Comparison of ENCODE assay signal across 17 cellular contexts in the genomic region with DNA sequence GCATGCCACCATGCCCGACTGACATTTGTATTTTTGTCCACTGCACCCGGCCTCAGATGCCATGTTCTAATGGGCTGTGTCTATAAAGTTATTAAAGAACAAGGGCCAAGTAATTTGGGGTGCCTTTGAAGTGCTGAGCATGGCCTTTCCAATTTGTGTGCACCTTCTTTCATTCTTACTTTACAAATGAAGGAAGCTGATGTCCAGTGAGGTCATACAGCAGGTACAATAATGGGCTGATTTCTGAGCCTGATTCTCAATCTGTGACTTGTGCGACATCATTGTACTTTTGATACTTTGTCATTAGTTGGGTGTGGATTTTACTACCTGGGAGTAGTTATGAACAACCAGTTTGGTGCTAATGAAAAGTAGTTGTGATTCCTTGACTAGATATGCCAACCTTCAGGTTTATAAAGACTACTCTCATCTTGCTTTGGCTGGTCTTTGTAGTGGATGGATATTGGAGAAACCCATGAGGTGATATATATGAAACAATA.
DNase-seq lines count a peak whose midpoint lies in the region; ATAC-seq lines count a peak whose summit lies in the region.
"Had no signal": no experiment of that assay in that cellular context is flagged by ENCODE, and none has a peak within 500 bp of the region (broad histone marks: within the 10 kb centered on the region; RNA-seq: fewer than 3 reads in every experiment).

No MANE protein-coding gene starts in this region.

- peak overlapping the region; percentile 82 for H3K27ac Mint-ChIP-seq in activated CD4-positive, alpha-beta T cell treated with anti-CD3 and anti-CD28 coated beads, Interleukin-2, amount 10 ng/mL, durations not matched to agents 7 days and 5 days
- peak overlapping the region; percentile 69 for H3K27ac Mint-ChIP-seq in activated T-helper 1 cell treated with anti-CD3 and anti-CD28 coated beads, Interleukin-12 subunit alpha, Interleukin-12 subunit beta, Interleukin-2, Interleukin-4 antibody, amounts not matched to agents 30 ng/mL and 10 ng/mL and 1 ng/mL, durations not matched to agents 14 hours and 24 hours and 36 hours
- H3K27ac Mint-ChIP-seq in naive thymus-derived CD8-positive, alpha-beta T cell, result peak overlapping the region; percentile 71 to 95 (median 86)
- H3K27ac Mint-ChIP-seq: neural progenitor cell had no signal

- peak overlapping the region; percentile 55 for H3K4me3 Mint-ChIP-seq in activated CD4-positive, alpha-beta T cell treated with anti-CD3 and anti-CD28 coated beads, Interleukin-2, amount 10 ng/mL, durations not matched to agents 7 days and 5 days
- peak overlapping the region; percentile 6 for H3K4me3 Mint-ChIP-seq in activated T-helper 1 cell treated with anti-CD3 and anti-CD28 coated beads, Interleukin-12 subunit alpha, Interleukin-12 subunit beta, Interleukin-2, Interleukin-4 antibody, amounts not matched to agents 30 ng/mL and 10 ng/mL and 1 ng/mL, durations not matched to agents 14 hours and 24 hours and 36 hours
- peak overlapping the region in 9 of 10 donors; percentile 54 to 80 (median 76) for H3K4me3 Mint-ChIP-seq in naive thymus-derived CD8-positive, alpha-beta T cell
- H3K4me3 Mint-ChIP-seq: neural progenitor cell had no signal

- ATAC-seq in GM21576 (IDR thresholded peaks at IDR 0.05; ENCODE audit: unreplicated experiment), result peak; percentile 8
- no peak for ATAC-seq in naive thymus-derived CD8-positive, alpha-beta T cell
- ATAC-seq in HG03025 (IDR thresholded peaks at IDR 0.05; ENCODE audit: low FRiP score, unreplicated experiment), result no peak
- no peak for ATAC-seq in HG03175 (IDR thresholded peaks at IDR 0.05; ENCODE audit: unreplicated experiment)
- ATAC-seq: A549 had no signal

- DNase-seq in activated CD4-positive, alpha-beta T cell treated with anti-CD3 and anti-CD28 coated beads, Interleukin-2, amount 10 ng/mL, durations not matched to agents 7 days and 5 days, result no peak
- no peak for DNase-seq in activated CD4-positive, alpha-beta T cell treated with anti-CD3 and anti-CD28 coated beads for 4 hours
- no peak for DNase-seq in activated T-helper 1 cell treated with anti-CD3 and anti-CD28 coated beads, Interleukin-12 subunit alpha, Interleukin-12 subunit beta, Interleukin-2, Interleukin-4 antibody, amounts not matched to agents 30 ng/mL and 10 ng/mL and 1 ng/mL, durations not matched to agents 14 hours and 24 hours and 36 hours (ENCODE audit: low spot score)
- no peak for DNase-seq in naive thymus-derived CD8-positive, alpha-beta T cell
- no peak for DNase-seq in DMS53 (lab: John Stamatoyannopoulos, UW)
- DNase-seq: activated CD8-positive, alpha-beta memory T cell treated with anti-CD3 and anti-CD28 coated beads, Interleukin-2, amount 50 U/mL, for 48 hours; effector memory CD4-positive, alpha-beta T cell; H7; hippocampal formation; mesenchymal stem cell; NCI-H1930; NCI-H510A had no signal

- CTCF ChIA-PET in activated CD4-positive, alpha-beta T cell treated with anti-CD3 and anti-CD28 coated beads, Interleukin-2, amount 10 ng/mL, durations not matched to agents 7 days and 5 days (lab: Charles Lee), result interaction anchor here (0.8 to 1.0 kb wide), 2 partner anchors 10 to 443 kb away, joined by 3 to 4 read pairs; no protein-coding TSS in a partner anchor

- H3K9me3 Mint-ChIP-seq in activated CD4-positive, alpha-beta T cell treated with anti-CD3 and anti-CD28 coated beads, Interleukin-2, amount 10 ng/mL, durations not matched to agents 7 days and 5 days, result no peaks in the 10 kb centered on the region
- H3K9me3 Mint-ChIP-seq in activated T-helper 1 cell treated with anti-CD3 and anti-CD28 coated beads, Interleukin-12 subunit alpha, Interleukin-12 subunit beta, Interleukin-2, Interleukin-4 antibody, amounts not matched to agents 30 ng/mL and 10 ng/mL and 1 ng/mL, durations not matched to agents 14 hours and 24 hours and 36 hours, result no peaks in the 10 kb centered on the region
- no peaks in the 10 kb centered on the region for H3K9me3 Mint-ChIP-seq in naive thymus-derived CD8-positive, alpha-beta T cell
- H3K9me3 Mint-ChIP-seq: neural progenitor cell had no signal

- H3K36me3 Mint-ChIP-seq in activated CD4-positive, alpha-beta T cell treated with anti-CD3 and anti-CD28 coated beads, Interleukin-2, amount 10 ng/mL, durations not matched to agents 7 days and 5 days (ENCODE audit: low read depth), result peaks cover 15% of the 10 kb centered on the region
- H3K36me3 Mint-ChIP-seq in activated T-helper 1 cell treated with anti-CD3 and anti-CD28 coated beads, Interleukin-12 subunit alpha, Interleukin-12 subunit beta, Interleukin-2, Interleukin-4 antibody, amounts not matched to agents 30 ng/mL and 10 ng/mL and 1 ng/mL, durations not matched to agents 14 hours and 24 hours and 36 hours (ENCODE audit: low read depth), result peaks cover 15% of the 10 kb centered on the region
- no peaks in the 10 kb centered on the region for H3K36me3 Mint-ChIP-seq in naive thymus-derived CD8-positive, alpha-beta T cell

- intact Hi-C loops in activated T-helper 1 cell treated with anti-CD3 and anti-CD28 coated beads, Interleukin-12 subunit alpha, Interleukin-12 subunit beta, Interleukin-2, Interleukin-4 antibody, amounts not matched to agents 30 ng/mL and 10 ng/mL and 1 ng/mL, durations not matched to agents 14 hours and 24 hours and 36 hours (cut with micrococcal nuclease), result loop anchor here (2.0 kb wide), 1 partner anchor 15 kb away; no protein-coding TSS in a partner anchor

- H3K27me3 Mint-ChIP-seq in activated CD4-positive, alpha-beta T cell treated with anti-CD3 and anti-CD28 coated beads, Interleukin-2, amount 10 ng/mL, durations not matched to agents 7 days and 5 days, result no peaks in the 10 kb centered on the region
- no peaks in the 10 kb centered on the region for H3K27me3 Mint-ChIP-seq in activated T-helper 1 cell treated with anti-CD3 and anti-CD28 coated beads, Interleukin-12 subunit alpha, Interleukin-12 subunit beta, Interleukin-2, Interleukin-4 antibody, amounts not matched to agents 30 ng/mL and 10 ng/mL and 1 ng/mL, durations not matched to agents 14 hours and 24 hours and 36 hours (ENCODE audit: insufficient read depth)
- H3K27me3 Mint-ChIP-seq in naive thymus-derived CD8-positive, alpha-beta T cell, result no peaks in the 10 kb centered on the region

- peaks cover 84% of the 10 kb centered on the region for H3K4me1 Mint-ChIP-seq in activated CD4-positive, alpha-beta T cell treated with anti-CD3 and anti-CD28 coated beads, Interleukin-2, amount 10 ng/mL, durations not matched to agents 7 days and 5 days
- H3K4me1 Mint-ChIP-seq in activated T-helper 1 cell treated with anti-CD3 and anti-CD28 coated beads, Interleukin-12 subunit alpha, Interleukin-12 subunit beta, Interleukin-2, Interleukin-4 antibody, amounts not matched to agents 30 ng/mL and 10 ng/mL and 1 ng/mL, durations not matched to agents 14 hours and 24 hours and 36 hours (ENCODE audit: low read depth), result peaks cover 83% of the 10 kb centered on the region
- peaks cover 49 to 93% (median 84%) of the 10 kb centered on the region in 4 donors for H3K4me1 Mint-ChIP-seq in naive thymus-derived CD8-positive, alpha-beta T cell

- POLR2A ChIA-PET in activated CD4-positive, alpha-beta T cell treated with anti-CD3 and anti-CD28 coated beads, Interleukin-2, amount 10 ng/mL, durations not matched to agents 7 days and 5 days (lab: Charles Lee), result no interaction called here
- POLR2A ChIA-PET in naive thymus-derived CD8-positive, alpha-beta T cell (lab: Charles Lee), result no interaction called here

Comparison
In these comparisons a context has a peak if more than half of its experiments do, and no peak if none do; other contexts are left out.
1. H3K4me3 Mint-ChIP-seq: peak in every context shown above with its lines; median percentile 76 in naive thymus-derived CD8-positive, alpha-beta T cell; 55 in activated CD4-positive, alpha-beta T cell treated with anti-CD3 and anti-CD28 coated beads, Interleukin-2, amount 10 ng/mL, durations not matched to agents 7 days and 5 days; 6 in activated T-helper 1 cell treated with anti-CD3 and anti-CD28 coated beads, Interleukin-12 subunit alpha, Interleukin-12 subunit beta, Interleukin-2, Interleukin-4 antibody, amounts not matched to agents 30 ng/mL and 10 ng/mL and 1 ng/mL, durations not matched to agents 14 hours and 24 hours and 36 hours.